ENCODE assay signal across 1 cellular context in the genomic region with DNA sequence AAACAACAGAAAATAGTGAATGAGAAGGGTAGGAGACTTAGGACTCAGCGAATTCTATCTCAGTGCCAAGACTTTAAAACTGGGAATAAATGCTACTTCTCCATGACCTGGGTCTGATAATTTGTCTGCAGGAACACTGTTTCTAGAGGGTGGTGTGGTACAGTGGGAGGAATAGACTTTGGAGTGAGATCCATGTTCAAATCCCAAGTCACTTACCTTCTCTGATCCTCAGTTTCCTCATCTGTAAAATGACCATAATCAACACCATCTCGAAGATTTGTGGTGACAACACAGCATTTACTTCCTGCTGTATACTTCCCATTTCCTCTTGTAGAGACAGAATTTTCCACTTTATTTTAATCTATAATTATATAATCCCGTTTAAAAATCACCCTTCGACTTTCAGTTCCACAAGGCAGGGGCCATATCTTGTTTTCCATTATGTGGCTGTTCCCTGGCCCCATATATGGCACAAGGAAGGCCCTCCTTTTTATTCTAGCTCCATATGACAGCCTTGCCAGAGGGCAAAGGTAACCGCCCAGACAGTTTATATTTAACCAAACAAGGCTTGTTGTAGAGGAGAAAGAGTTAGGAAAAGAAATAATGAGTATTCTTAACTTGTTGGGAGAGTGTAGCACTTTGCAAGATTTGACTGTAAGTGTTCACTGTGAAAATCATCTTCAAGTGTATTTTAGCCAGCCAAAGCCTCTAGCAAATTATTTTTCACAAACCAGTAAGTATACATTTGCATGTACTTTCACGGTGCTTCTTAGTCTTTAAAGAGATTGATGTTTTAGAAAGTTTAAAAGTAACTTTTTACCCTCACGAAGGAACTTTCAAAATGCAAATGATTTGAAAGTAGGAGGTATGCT.
TF ChIP-seq lines count a peak whose summit lies in the region.

No MANE protein-coding gene starts in this region.

TF ChIP-seq in liver, 16 proteins besides CTCF, POLR2A, EP300 and RAD21 (continued from another document):
- TF ChIP-seq, protein P1, sequence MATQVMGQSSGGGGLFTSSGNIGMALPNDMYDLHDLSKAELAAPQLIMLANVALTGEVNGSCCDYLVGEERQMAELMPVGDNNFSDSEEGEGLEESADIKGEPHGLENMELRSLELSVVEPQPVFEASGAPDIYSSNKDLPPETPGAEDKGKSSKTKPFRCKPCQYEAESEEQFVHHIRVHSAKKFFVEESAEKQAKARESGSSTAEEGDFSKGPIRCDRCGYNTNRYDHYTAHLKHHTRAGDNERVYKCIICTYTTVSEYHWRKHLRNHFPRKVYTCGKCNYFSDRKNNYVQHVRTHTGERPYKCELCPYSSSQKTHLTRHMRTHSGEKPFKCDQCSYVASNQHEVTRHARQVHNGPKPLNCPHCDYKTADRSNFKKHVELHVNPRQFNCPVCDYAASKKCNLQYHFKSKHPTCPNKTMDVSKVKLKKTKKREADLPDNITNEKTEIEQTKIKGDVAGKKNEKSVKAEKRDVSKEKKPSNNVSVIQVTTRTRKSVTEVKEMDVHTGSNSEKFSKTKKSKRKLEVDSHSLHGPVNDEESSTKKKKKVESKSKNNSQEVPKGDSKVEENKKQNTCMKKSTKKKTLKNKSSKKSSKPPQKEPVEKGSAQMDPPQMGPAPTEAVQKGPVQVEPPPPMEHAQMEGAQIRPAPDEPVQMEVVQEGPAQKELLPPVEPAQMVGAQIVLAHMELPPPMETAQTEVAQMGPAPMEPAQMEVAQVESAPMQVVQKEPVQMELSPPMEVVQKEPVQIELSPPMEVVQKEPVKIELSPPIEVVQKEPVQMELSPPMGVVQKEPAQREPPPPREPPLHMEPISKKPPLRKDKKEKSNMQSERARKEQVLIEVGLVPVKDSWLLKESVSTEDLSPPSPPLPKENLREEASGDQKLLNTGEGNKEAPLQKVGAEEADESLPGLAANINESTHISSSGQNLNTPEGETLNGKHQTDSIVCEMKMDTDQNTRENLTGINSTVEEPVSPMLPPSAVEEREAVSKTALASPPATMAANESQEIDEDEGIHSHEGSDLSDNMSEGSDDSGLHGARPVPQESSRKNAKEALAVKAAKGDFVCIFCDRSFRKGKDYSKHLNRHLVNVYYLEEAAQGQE (IDR thresholded peaks at IDR 0.05): peak; percentile 76
- no peak for TF ChIP-seq EGR1 (IDR thresholded peaks at IDR 0.05; ENCODE audit: low read depth in 2 of 2)
- peak; percentile 49 to 51 for TF ChIP-seq RXRA (IDR thresholded peaks at IDR 0.05)
- TF ChIP-seq, protein P2, sequence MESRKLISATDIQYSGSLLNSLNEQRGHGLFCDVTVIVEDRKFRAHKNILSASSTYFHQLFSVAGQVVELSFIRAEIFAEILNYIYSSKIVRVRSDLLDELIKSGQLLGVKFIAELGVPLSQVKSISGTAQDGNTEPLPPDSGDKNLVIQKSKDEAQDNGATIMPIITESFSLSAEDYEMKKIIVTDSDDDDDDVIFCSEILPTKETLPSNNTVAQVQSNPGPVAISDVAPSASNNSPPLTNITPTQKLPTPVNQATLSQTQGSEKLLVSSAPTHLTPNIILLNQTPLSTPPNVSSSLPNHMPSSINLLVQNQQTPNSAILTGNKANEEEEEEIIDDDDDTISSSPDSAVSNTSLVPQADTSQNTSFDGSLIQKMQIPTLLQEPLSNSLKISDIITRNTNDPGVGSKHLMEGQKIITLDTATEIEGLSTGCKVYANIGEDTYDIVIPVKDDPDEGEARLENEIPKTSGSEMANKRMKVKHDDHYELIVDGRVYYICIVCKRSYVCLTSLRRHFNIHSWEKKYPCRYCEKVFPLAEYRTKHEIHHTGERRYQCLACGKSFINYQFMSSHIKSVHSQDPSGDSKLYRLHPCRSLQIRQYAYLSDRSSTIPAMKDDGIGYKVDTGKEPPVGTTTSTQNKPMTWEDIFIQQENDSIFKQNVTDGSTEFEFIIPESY (IDR thresholded peaks at IDR 0.05): peak; percentile 31
- TF ChIP-seq HNF4G (IDR thresholded peaks at IDR 0.05): no peak
- peak; percentile 66 to 70 for TF ChIP-seq HNF4A (conservative IDR thresholded peaks at IDR 0.05)
- TF ChIP-seq YY1 (IDR thresholded peaks at IDR 0.05): peak; percentile 91
